Comparison of ENCODE assay signal across 1 cellular context in genomic region chr2:74551530-74551929, GRCh38.
TF ChIP-seq lines count a peak whose summit lies in the region.

No MANE protein-coding gene starts in this region.

TF ChIP-seq in K562, 482 proteins besides CTCF, POLR2A, EP300 and RAD21:
- TF ChIP-seq SRSF9 (IDR thresholded peaks at IDR 0.05; ENCODE audit: borderline replicate concordance, low read depth, low read length) (no peak), ZNF561 (CRISPR knock-in tag; conservative IDR thresholded peaks at IDR 0.05) (no peak), ZNF668 (CRISPR knock-in tag; IDR thresholded peaks at IDR 0.05) (no peak), ZBTB7A (IDR thresholded peaks at IDR 0.05; ENCODE audit: borderline replicate concordance, control insufficient read depth, low read depth, low read length) (no peak), NR2C2 (CRISPR knock-in tag; IDR thresholded peaks at IDR 0.05) (no peak), NR2C2 (tag; IDR thresholded peaks at IDR 0.05) (no peak), NRF1 (conservative IDR thresholded peaks at IDR 0.05 in 1 of 2, IDR thresholded peaks at IDR 0.05 in 1 of 2) (no peak), ZNF436 (CRISPR knock-in tag; IDR thresholded peaks at IDR 0.05) (no peak), ZNF699 (CRISPR knock-in tag; IDR thresholded peaks at IDR 0.05; ENCODE audit: insufficient replicate concordance) (no peak), FOS (IDR thresholded peaks at IDR 0.05; ENCODE audit: extremely low read depth, insufficient read length) (no peak), CBX5 (IDR thresholded peaks at IDR 0.05; ENCODE audit: borderline replicate concordance, low read depth) (no peak), BRD9 (IDR thresholded peaks at IDR 0.05; ENCODE audit: low read depth, partially characterized antibody) (no peak), RNF2 (IDR thresholded peaks at IDR 0.05) (no peak), ZNF830 (CRISPR knock-in tag; IDR thresholded peaks at IDR 0.05) (no peak)
- TF ChIP-seq, protein P1, sequence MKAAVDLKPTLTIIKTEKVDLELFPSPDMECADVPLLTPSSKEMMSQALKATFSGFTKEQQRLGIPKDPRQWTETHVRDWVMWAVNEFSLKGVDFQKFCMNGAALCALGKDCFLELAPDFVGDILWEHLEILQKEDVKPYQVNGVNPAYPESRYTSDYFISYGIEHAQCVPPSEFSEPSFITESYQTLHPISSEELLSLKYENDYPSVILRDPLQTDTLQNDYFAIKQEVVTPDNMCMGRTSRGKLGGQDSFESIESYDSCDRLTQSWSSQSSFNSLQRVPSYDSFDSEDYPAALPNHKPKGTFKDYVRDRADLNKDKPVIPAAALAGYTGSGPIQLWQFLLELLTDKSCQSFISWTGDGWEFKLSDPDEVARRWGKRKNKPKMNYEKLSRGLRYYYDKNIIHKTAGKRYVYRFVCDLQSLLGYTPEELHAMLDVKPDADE (conservative IDR thresholded peaks at IDR 0.05; ENCODE audit: control insufficient read depth, low read depth, low read length): no peak
- TF ChIP-seq, protein P2, sequence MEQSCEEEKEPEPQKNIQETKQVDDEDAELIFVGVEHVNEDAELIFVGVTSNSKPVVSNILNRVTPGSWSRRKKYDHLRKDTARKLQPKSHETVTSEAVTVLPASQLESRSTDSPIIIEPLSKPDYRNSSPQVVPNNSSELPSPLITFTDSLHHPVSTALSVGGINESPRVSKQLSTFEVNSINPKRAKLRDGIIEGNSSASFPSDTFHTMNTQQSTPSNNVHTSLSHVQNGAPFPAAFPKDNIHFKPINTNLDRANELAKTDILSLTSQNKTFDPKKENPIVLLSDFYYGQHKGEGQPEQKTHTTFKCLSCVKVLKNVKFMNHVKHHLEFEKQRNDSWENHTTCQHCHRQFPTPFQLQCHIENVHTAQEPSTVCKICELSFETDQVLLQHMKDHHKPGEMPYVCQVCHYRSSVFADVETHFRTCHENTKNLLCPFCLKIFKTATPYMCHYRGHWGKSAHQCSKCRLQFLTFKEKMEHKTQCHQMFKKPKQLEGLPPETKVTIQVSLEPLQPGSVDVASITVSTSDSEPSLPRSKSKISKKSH (CRISPR knock-in tag; IDR thresholded peaks at IDR 0.05): no peak
